Comparison of ENCODE assay signal across 1 cellular context in the genomic region with DNA sequence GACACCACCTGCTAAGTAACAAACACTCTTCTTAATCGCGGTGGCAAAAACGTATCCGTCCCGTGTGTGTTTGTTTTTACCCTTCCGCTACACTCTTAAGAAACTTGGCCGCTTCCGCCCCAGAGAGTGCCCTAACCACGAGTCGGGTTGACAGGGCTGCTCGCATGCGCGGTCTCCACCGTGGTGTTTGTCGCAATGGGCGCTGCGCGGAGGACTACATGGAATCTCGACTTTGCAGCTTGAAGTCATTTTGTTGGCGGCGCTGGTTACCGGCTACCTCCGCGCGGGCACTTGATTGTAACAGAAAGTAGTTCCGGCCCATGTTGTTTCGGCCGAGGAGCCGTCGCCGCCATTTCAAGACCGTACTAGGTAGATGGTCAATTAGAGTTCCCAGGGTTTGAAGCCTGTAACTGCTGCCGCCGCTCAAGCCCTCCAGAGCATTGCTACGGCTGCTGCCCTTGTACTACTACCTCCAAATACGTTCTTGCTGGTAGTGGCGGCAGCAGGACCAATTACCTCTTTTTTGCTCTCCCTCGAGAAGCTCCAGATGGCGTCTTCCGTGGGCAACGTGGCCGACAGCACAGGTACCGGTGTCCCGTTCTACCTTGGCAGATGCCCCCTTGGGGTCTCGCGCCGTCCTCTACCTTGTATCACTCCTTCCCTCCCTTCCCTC.
A peak's percentile ranks its signal among the peaks of the same experiment; 100 is the strongest.
TF ChIP-seq lines count a peak whose summit lies in the region.

Gene OGT (plus strand): TSS at position 352 of the 673 bp plus-strand sequence. CDS start 196 bp downstream, at position 548.

TF ChIP-seq in HepG2, 621 proteins besides CTCF, POLR2A, EP300 and RAD21 (continued from another document and continues in another):
- TF ChIP-seq, protein P1, sequence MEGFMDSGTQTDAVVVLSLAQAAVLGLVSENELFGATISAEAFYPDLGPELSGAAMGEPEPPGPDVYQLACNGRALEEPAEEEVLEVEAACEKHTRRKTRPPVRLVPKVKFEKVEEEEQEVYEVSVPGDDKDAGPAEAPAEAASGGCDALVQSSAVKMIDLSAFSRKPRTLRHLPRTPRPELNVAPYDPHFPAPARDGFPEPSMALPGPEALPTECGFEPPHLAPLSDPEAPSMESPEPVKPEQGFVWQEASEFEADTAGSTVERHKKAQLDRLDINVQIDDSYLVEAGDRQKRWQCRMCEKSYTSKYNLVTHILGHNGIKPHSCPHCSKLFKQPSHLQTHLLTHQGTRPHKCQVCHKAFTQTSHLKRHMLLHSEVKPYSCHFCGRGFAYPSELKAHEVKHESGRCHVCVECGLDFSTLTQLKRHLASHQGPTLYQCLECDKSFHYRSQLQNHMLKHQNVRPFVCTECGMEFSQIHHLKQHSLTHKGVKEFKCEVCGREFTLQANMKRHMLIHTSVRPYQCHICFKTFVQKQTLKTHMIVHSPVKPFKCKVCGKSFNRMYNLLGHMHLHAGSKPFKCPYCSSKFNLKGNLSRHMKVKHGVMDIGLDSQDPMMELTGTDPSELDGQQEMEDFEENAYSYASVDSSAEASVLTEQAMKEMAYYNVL (CRISPR knock-in tag; IDR thresholded peaks at IDR 0.05; ENCODE audit: borderline replicate concordance): no peak; the same call in 1 of the 2 replicates
- TF ChIP-seq EHMT2 (IDR thresholded peaks at IDR 0.05; ENCODE audit: borderline replicate concordance, low read depth, low read length) (no peak), PAWR (CRISPR knock-in tag; IDR thresholded peaks at IDR 0.05; ENCODE audit: borderline replicate concordance) (no peak), ZNF501 (CRISPR knock-in tag; IDR thresholded peaks at IDR 0.05) (peak; percentile 65; the same call in 1 of the 2 replicates), NFKBIZ (CRISPR knock-in tag; IDR thresholded peaks at IDR 0.05) (0 out of 2 replicates have a peak, but pooled peaks have one; percentile 56), ZNF589 (CRISPR knock-in tag; conservative IDR thresholded peaks at IDR 0.05) (no peak), ZNF530 (CRISPR knock-in tag; IDR thresholded peaks at IDR 0.05; ENCODE audit: low read depth) (no peak), JUND (CRISPR knock-in tag; IDR thresholded peaks at IDR 0.05) (no peak), ZNF512 (CRISPR knock-in tag; IDR thresholded peaks at IDR 0.05) (no peak), ZNF34 (CRISPR knock-in tag; IDR thresholded peaks at IDR 0.05; ENCODE audit: borderline replicate concordance) (no peak), SOX6 (IDR thresholded peaks at IDR 0.05) (no peak), SOX6 (CRISPR knock-in tag; IDR thresholded peaks at IDR 0.05) (peak; percentile 86), TBX3 (IDR thresholded peaks at IDR 0.05; ENCODE audit: borderline replicate concordance) (no peak), FOXK2 (IDR thresholded peaks at IDR 0.05) (peak; percentile 33; the same call in 1 of the 2 replicates), HOXA5 (CRISPR knock-in tag; IDR thresholded peaks at IDR 0.05) (peak; percentile 65; the same call in 1 of the 2 replicates), NONO (IDR thresholded peaks at IDR 0.05) (no peak), NONO (CRISPR knock-in tag; conservative IDR thresholded peaks at IDR 0.05) (peak; percentile 88), ZNF7 (CRISPR knock-in tag; IDR thresholded peaks at IDR 0.05) (peak; percentile 4; the same call in 1 of the 2 replicates), MEIS2 (CRISPR knock-in tag; IDR thresholded peaks at IDR 0.05) (peak; percentile 75), ZFYVE20 (CRISPR knock-in tag; IDR thresholded peaks at IDR 0.05; ENCODE audit: borderline replicate concordance, low read depth) (no peak), ZKSCAN5 (CRISPR knock-in tag; IDR thresholded peaks at IDR 0.05) (no peak), THRA (CRISPR knock-in tag; IDR thresholded peaks at IDR 0.05; ENCODE audit: borderline replicate concordance) (peak; percentile 38; the same call in 1 of the 2 replicates), ZNF235 (CRISPR knock-in tag; IDR thresholded peaks at IDR 0.05; ENCODE audit: borderline replicate concordance) (no peak), ZNF788 (CRISPR knock-in tag; IDR thresholded peaks at IDR 0.05; ENCODE audit: borderline replicate concordance) (peak; percentile 86; the same call in 1 of the 2 replicates)
- TF ChIP-seq, protein P2, sequence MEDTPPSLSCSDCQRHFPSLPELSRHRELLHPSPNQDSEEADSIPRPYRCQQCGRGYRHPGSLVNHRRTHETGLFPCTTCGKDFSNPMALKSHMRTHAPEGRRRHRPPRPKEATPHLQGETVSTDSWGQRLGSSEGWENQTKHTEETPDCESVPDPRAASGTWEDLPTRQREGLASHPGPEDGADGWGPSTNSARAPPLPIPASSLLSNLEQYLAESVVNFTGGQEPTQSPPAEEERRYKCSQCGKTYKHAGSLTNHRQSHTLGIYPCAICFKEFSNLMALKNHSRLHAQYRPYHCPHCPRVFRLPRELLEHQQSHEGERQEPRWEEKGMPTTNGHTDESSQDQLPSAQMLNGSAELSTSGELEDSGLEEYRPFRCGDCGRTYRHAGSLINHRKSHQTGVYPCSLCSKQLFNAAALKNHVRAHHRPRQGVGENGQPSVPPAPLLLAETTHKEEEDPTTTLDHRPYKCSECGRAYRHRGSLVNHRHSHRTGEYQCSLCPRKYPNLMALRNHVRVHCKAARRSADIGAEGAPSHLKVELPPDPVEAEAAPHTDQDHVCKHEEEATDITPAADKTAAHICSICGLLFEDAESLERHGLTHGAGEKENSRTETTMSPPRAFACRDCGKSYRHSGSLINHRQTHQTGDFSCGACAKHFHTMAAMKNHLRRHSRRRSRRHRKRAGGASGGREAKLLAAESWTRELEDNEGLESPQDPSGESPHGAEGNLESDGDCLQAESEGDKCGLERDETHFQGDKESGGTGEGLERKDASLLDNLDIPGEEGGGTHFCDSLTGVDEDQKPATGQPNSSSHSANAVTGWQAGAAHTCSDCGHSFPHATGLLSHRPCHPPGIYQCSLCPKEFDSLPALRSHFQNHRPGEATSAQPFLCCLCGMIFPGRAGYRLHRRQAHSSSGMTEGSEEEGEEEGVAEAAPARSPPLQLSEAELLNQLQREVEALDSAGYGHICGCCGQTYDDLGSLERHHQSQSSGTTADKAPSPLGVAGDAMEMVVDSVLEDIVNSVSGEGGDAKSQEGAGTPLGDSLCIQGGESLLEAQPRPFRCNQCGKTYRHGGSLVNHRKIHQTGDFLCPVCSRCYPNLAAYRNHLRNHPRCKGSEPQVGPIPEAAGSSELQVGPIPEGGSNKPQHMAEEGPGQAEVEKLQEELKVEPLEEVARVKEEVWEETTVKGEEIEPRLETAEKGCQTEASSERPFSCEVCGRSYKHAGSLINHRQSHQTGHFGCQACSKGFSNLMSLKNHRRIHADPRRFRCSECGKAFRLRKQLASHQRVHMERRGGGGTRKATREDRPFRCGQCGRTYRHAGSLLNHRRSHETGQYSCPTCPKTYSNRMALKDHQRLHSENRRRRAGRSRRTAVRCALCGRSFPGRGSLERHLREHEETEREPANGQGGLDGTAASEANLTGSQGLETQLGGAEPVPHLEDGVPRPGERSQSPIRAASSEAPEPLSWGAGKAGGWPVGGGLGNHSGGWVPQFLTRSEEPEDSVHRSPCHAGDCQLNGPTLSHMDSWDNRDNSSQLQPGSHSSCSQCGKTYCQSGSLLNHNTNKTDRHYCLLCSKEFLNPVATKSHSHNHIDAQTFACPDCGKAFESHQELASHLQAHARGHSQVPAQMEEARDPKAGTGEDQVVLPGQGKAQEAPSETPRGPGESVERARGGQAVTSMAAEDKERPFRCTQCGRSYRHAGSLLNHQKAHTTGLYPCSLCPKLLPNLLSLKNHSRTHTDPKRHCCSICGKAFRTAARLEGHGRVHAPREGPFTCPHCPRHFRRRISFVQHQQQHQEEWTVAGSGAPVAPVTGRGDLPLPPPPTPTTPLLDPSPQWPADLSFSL (CRISPR knock-in tag; IDR thresholded peaks at IDR 0.05): peak; percentile 63; the same call in 1 of the 2 replicates
- TF ChIP-seq, protein P3, sequence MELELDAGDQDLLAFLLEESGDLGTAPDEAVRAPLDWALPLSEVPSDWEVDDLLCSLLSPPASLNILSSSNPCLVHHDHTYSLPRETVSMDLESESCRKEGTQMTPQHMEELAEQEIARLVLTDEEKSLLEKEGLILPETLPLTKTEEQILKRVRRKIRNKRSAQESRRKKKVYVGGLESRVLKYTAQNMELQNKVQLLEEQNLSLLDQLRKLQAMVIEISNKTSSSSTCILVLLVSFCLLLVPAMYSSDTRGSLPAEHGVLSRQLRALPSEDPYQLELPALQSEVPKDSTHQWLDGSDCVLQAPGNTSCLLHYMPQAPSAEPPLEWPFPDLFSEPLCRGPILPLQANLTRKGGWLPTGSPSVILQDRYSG (CRISPR knock-in tag; IDR thresholded peaks at IDR 0.05): no peak
- TF ChIP-seq, protein P4, sequence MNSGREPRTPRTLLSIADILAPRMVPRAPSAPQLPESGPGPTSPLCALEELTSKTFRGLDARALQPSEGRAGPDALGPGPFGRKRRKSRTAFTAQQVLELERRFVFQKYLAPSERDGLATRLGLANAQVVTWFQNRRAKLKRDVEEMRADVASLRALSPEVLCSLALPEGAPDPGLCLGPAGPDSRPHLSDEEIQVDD (CRISPR knock-in tag; IDR thresholded peaks at IDR 0.05; ENCODE audit: borderline replicate concordance): no peak
- TF ChIP-seq, protein P5, sequence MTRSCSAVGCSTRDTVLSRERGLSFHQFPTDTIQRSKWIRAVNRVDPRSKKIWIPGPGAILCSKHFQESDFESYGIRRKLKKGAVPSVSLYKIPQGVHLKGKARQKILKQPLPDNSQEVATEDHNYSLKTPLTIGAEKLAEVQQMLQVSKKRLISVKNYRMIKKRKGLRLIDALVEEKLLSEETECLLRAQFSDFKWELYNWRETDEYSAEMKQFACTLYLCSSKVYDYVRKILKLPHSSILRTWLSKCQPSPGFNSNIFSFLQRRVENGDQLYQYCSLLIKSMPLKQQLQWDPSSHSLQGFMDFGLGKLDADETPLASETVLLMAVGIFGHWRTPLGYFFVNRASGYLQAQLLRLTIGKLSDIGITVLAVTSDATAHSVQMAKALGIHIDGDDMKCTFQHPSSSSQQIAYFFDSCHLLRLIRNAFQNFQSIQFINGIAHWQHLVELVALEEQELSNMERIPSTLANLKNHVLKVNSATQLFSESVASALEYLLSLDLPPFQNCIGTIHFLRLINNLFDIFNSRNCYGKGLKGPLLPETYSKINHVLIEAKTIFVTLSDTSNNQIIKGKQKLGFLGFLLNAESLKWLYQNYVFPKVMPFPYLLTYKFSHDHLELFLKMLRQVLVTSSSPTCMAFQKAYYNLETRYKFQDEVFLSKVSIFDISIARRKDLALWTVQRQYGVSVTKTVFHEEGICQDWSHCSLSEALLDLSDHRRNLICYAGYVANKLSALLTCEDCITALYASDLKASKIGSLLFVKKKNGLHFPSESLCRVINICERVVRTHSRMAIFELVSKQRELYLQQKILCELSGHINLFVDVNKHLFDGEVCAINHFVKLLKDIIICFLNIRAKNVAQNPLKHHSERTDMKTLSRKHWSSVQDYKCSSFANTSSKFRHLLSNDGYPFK (CRISPR knock-in tag; IDR thresholded peaks at IDR 0.05; ENCODE audit: borderline replicate concordance): peak; percentile 62; the same call in 1 of the 2 replicates
- TF ChIP-seq, protein P6, sequence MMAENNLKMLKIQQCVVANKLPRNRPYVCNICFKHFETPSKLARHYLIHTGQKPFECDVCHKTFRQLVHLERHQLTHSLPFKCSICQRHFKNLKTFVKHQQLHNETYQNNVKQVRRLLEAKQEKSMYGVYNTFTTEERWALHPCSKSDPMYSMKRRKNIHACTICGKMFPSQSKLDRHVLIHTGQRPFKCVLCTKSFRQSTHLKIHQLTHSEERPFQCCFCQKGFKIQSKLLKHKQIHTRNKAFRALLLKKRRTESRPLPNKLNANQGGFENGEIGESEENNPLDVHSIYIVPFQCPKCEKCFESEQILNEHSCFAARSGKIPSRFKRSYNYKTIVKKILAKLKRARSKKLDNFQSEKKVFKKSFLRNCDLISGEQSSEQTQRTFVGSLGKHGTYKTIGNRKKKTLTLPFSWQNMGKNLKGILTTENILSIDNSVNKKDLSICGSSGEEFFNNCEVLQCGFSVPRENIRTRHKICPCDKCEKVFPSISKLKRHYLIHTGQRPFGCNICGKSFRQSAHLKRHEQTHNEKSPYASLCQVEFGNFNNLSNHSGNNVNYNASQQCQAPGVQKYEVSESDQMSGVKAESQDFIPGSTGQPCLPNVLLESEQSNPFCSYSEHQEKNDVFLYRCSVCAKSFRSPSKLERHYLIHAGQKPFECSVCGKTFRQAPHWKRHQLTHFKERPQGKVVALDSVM (CRISPR knock-in tag; IDR thresholded peaks at IDR 0.05): peak; percentile 51; the same call in 1 of the 2 replicates
- TF ChIP-seq, protein P7, sequence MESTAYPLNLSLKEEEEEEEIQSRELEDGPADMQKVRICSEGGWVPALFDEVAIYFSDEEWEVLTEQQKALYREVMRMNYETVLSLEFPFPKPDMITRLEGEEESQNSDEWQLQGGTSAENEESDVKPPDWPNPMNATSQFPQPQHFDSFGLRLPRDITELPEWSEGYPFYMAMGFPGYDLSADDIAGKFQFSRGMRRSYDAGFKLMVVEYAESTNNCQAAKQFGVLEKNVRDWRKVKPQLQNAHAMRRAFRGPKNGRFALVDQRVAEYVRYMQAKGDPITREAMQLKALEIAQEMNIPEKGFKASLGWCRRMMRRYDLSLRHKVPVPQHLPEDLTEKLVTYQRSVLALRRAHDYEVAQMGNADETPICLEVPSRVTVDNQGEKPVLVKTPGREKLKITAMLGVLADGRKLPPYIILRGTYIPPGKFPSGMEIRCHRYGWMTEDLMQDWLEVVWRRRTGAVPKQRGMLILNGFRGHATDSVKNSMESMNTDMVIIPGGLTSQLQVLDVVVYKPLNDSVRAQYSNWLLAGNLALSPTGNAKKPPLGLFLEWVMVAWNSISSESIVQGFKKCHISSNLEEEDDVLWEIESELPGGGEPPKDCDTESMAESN (CRISPR knock-in tag; conservative IDR thresholded peaks at IDR 0.05): 0 out of 2 replicates have a peak, but pooled peaks have one; percentile 40
- TF ChIP-seq, protein P8, sequence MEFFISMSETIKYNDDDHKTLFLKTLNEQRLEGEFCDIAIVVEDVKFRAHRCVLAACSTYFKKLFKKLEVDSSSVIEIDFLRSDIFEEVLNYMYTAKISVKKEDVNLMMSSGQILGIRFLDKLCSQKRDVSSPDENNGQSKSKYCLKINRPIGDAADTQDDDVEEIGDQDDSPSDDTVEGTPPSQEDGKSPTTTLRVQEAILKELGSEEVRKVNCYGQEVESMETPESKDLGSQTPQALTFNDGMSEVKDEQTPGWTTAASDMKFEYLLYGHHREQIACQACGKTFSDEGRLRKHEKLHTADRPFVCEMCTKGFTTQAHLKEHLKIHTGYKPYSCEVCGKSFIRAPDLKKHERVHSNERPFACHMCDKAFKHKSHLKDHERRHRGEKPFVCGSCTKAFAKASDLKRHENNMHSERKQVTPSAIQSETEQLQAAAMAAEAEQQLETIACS (CRISPR knock-in tag; IDR thresholded peaks at IDR 0.05): no peak
